8 cellular contexts compared by ENCODE assay signal in the genomic region with DNA sequence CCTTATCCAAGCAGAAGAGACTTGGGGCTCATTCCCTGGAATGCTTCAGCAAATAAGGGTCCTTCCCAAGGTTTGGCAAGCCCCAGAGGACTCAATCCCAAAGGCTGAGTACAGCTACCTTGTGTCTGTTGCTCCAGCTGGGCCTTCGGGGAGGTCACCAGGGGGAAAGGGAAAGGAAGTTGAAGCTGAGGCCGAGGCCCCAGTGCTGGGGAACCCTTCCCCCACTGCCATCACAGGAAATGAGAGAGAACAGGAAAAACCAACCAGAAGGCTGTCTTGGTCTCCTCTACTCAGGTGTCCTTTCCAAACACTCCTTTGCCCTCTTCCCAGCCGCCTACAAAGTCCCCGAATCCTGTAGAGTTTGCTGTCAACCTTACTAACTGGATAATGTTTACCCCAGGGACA. TPM values are rescaled to one million over a fixed set of nuclear protein-coding genes. Genes with fewer than 3 reads are reported as not detected.
DNase-seq lines count a peak whose midpoint lies in the region; ATAC-seq and TF ChIP-seq lines count a peak whose summit lies in the region.

No MANE protein-coding gene starts in this region.

- no peak for TF ChIP-seq CTCF in adrenal gland (IDR thresholded peaks at IDR 0.05)
- no peak for TF ChIP-seq CTCF in right lobe of liver (IDR thresholded peaks at IDR 0.05)
- no peak for TF ChIP-seq CTCF in tibial artery (IDR thresholded peaks at IDR 0.05)

- H3K27me3 ChIP-seq in adrenal gland (no peaks in the 10 kb centered on the region), right lobe of liver (no peaks in the 10 kb centered on the region), tibial artery (no peaks in the 10 kb centered on the region)

- intact Hi-C loops in adrenal gland (cut with DNase I): loop anchor here in 1 of 2 donors (5.0 kb wide), 1 partner anchor 35 kb away; no protein-coding TSS in a partner anchor
- intact Hi-C loops in right lobe of liver (cut with DNase I): no loop called here
- intact Hi-C loops in tibial artery (cut with DNase I; ENCODE audit: low total_unique reads): no loop called here

- 28 to 42% (median 34%) methylated on average over 3 to 4 of the region's 4 CpGs for WGBS in adrenal gland, 4 donors
- WGBS in right lobe of liver (ENCODE audit: insufficient coverage, low coverage, low lambda C conversion rate, missing lambda C conversion rate): 0% methylated on average over 2 of the region's 4 CpGs

- H3K27ac ChIP-seq in adrenal gland: peak overlapping the region; percentile 10 to 100 (median 80)
- peak overlapping the region; percentile 46 to 99 (median 70) for H3K27ac ChIP-seq in right lobe of liver
- H3K27ac ChIP-seq in tibial artery: peak overlapping the region; percentile 98 to 100

- H3K4me3 ChIP-seq in adrenal gland (peak overlapping the region in 1 of 4 donors; percentile 17), right lobe of liver (no peak overlapping the region), tibial artery (peak overlapping the region; percentile 21 to 42)

- peaks cover 0 to 38% of the 10 kb centered on the region in 2 donors for H3K36me3 ChIP-seq in adrenal gland (replicated peaks in 1 of 2)
- peaks cover 22 to 38% (median 30%) of the 10 kb centered on the region in 4 donors for H3K36me3 ChIP-seq in right lobe of liver
- peaks cover 26 to 39% (median 39%) of the 10 kb centered on the region in 3 donors for H3K36me3 ChIP-seq in tibial artery

- TF ChIP-seq POLR2A in adrenal gland (IDR thresholded peaks at IDR 0.05) (no peak), right lobe of liver (IDR thresholded peaks at IDR 0.05) (no peak)

- ATAC-seq in GM21528 (IDR thresholded peaks at IDR 0.05; ENCODE audit: low FRiP score, unreplicated experiment): peak; percentile 30
- peak in 2 of 4 donors; percentile 0 to 1 for ATAC-seq in right lobe of liver

- H3K4me1 ChIP-seq in adrenal gland (replicated peaks in 1 of 2) (peaks cover 61 to 73% of the 10 kb centered on the region in 2 donors), right lobe of liver (peaks cover 0 to 68% (median 28%) of the 10 kb centered on the region in 4 donors), tibial artery (peaks cover 0 to 84% (median 68%) of the 10 kb centered on the region in 4 donors)

- H3K9me3 ChIP-seq in adrenal gland (replicated peaks in 1 of 3) (no peaks in the 10 kb centered on the region), right lobe of liver (no peaks in the 10 kb centered on the region), tibial artery (no peaks in the 10 kb centered on the region)

- DNase-seq in ELR (ENCODE audit: low read depth): peak; percentile 61
- DNase-seq in MV-4-11 (lab: John Stamatoyannopoulos, UW): peak; percentile 55
- peak; percentile 23 to 73 (median 54) for DNase-seq in adrenal gland
- peak in 1 of 3 donors; percentile 62 for DNase-seq in right lobe of liver
- DNase-seq in tibial artery: peak in 1 of 2 donors; percentile 72
- no peak for DNase-seq in NCI-H524 (lab: John Stamatoyannopoulos, UW)
- DNase-seq in NCI-H2227 treated with DMSO at 0.1 percent for 48 hours (lab: John Stamatoyannopoulos, UW): no peak

RNA-seq across cellular contexts. Expression of a gene that starts 5.7 kb away (rescaled TPM):
- total RNA-seq in adrenal gland: 10 to 100 TPM; 21.9 to 62.2 (median 30.1) TPM
- 10 to 100 TPM in 2 of 3 donors, 1 to 10 TPM in 1; 9.9 to 32.7 (median 16.2) TPM for polyA plus RNA-seq in adrenal gland
- total RNA-seq in right lobe of liver: 10 to 100 TPM in 5 of 6 experiments, 1 to 10 TPM in 1; 6.7 to 43.4 (median 17.4) TPM

RNA-seq across cellular contexts. Expression of a gene that starts 40.2 kb away (rescaled TPM):
- total RNA-seq in adrenal gland (10 to 100 TPM in 2 of 8 donors, 1 to 10 TPM in 6; 1.2 to 12.1 (median 5.8) TPM), right lobe of liver (1 to 10 TPM; 1.4 to 3.5 (median 2.5) TPM)
- 10 to 100 TPM in 2 of 3 donors, 1 to 10 TPM in 1; 1.7 to 35.7 (median 14.6) TPM for polyA plus RNA-seq in adrenal gland

RNA-seq across cellular contexts. Expression of a gene that starts 40.3 kb away (rescaled TPM):
- 10 to 100 TPM; 24.3 to 66.2 (median 54.4) TPM for total RNA-seq in adrenal gland
- 10 to 100 TPM; 30.5 to 49.1 (median 35.1) TPM for polyA plus RNA-seq in adrenal gland
- total RNA-seq in right lobe of liver: 10 to 100 TPM; 27.8 to 35.5 (median 33.1) TPM

RNA-seq across cellular contexts. Expression of a gene that starts 44.7 kb away (rescaled TPM):
- total RNA-seq in adrenal gland (under 1 TPM in 3 of 8 donors, not detected in 5; 0.10 to 0.28 (median 0.13) TPM), right lobe of liver (under 1 TPM in 5 of 6 experiments, not detected in 1; 0.05 to 0.43 (median 0.07) TPM)
- polyA plus RNA-seq in adrenal gland: under 1 TPM in 2 of 3 donors, not detected in 1; 0.40 to 0.48 TPM

Comparison
In these comparisons a context has a peak if more than half of its experiments do, and no peak if none do; other contexts are left out.
1. DNase-seq: peak in ELR (single experiment), MV-4-11 (single experiment) and adrenal gland (7 of 7); none in NCI-H524 (0 of 2) and NCI-H2227 treated with DMSO at 0.1 percent for 48 hours (single experiment).
2. H3K4me3 ChIP-seq: peak in tibial artery (2 of 2); none in right lobe of liver (0 of 3).
3. Peak in every context shown above with its lines, with median percentiles within 50 percentile points of each other: H3K27ac ChIP-seq.